9 cellular contexts compared by ENCODE assay signal in genomic region chr11:119832536-119832935, GRCh38.
DNase-seq lines count a peak whose midpoint lies in the region; ATAC-seq and TF ChIP-seq lines count a peak whose summit lies in the region.
"Had no signal": no experiment of that assay in that cellular context is flagged by ENCODE, and none has a peak within 500 bp of the region (broad histone marks: within the 10 kb centered on the region; RNA-seq: fewer than 3 reads in every experiment).

No MANE protein-coding gene starts in this region.

- POLR2A ChIA-PET in WTC11 (lab: Charles Lee), result interaction anchor here (0.6 kb wide), 1 partner anchor 8 kb away, joined by 8 read pairs; no protein-coding TSS in a partner anchor

- H2AFZ ChIP-seq in mammary epithelial cell (ENCODE audit: low read depth, low read length), result no peak overlapping the region

- no peaks in the 10 kb centered on the region for H3K9me3 ChIP-seq in cardiac muscle cell (ENCODE audit: low read depth)
- no peaks in the 10 kb centered on the region for H3K9me3 ChIP-seq in right atrium auricular region
- H3K9me3 ChIP-seq in mammary epithelial cell (replicated peaks; ENCODE audit: insufficient read depth, low read length), result no peaks in the 10 kb centered on the region

- H3K4me3 ChIP-seq in cardiac muscle cell (no peak overlapping the region), right atrium auricular region (no peak overlapping the region), mammary epithelial cell (replicated peaks in 1 of 3; ENCODE audit: insufficient read depth in 1 of 3, low read depth in 2 of 3, low read length in 3 of 3) (no peak overlapping the region)

- 54% methylated on average over 5 of the region's 5 CpGs for WGBS in mammary epithelial cell (ENCODE audit: low coverage, missing lambda C conversion rate)

- H3K27me3 ChIP-seq in cardiac muscle cell (no peaks in the 10 kb centered on the region), right atrium auricular region (no peaks in the 10 kb centered on the region), mammary epithelial cell (ENCODE audit: insufficient read depth, low read length) (no peaks in the 10 kb centered on the region)

- H3K27ac ChIP-seq in cardiac muscle cell (no peak overlapping the region), right atrium auricular region (no peak overlapping the region), mammary epithelial cell (ENCODE audit: insufficient read depth, low read depth, low read length) (no peak overlapping the region)

- dilution Hi-C loops in mammary epithelial cell (cut with HindIII; ENCODE audit: low sequenced_read_pairs), result no loop called here

- H3K36me3 Mint-ChIP-seq in WTC11, result no peaks in the 10 kb centered on the region

- H3K4me3 Mint-ChIP-seq in WTC11, result no peak overlapping the region
- H3K4me3 Mint-ChIP-seq: B cell had no signal

- in situ Hi-C loops in mammary epithelial cell (cut with MboI; ENCODE audit: low sequenced_read_pairs in 2 of 2), result no loop called here

- BruUV-seq in mammary epithelial cell (replicated peaks; lab: Mats Ljungman, UMichigan), result no TSS peak

- H3K27me3 Mint-ChIP-seq in WTC11 (ENCODE audit: low read depth), result peaks cover 16% of the 10 kb centered on the region

- no peaks in the 10 kb centered on the region for H3K79me2 ChIP-seq in mammary epithelial cell (ENCODE audit: insufficient read depth, low read length)

- peaks cover 32% of the 10 kb centered on the region for H3K4me1 Mint-ChIP-seq in WTC11
- H3K4me1 Mint-ChIP-seq: B cell had no signal

- DNase-seq in cardiac muscle cell (ENCODE audit: low read depth in 1 of 2, low spot score in 1 of 2), result peak; percentile 51 to 71
- DNase-seq in right atrium auricular region (ENCODE audit: low spot score), result no peak
- DNase-seq in WTC11 (ENCODE audit: low spot score), result no peak
- DNase-seq in left lobe of liver (ENCODE audit: low spot score), result no peak
- DNase-seq in cerebellum (ENCODE audit: low spot score), result no peak
- no peak for DNase-seq in mammary epithelial cell
- DNase-seq in T-helper 2 cell, result no peak
- DNase-seq in foreskin melanocyte, result no peak

- H3K9me3 Mint-ChIP-seq in WTC11, result peaks cover 12% of the 10 kb centered on the region; the same call in 1 of the 2 replicates

- peak; percentile 76 for ATAC-seq in WTC11
- ATAC-seq in left lobe of liver, result peak; percentile 61

- intact Hi-C loops in mammary epithelial cell (cut with micrococcal nuclease), result no loop called here

- H3K36me3 ChIP-seq in cardiac muscle cell (no peaks in the 10 kb centered on the region), right atrium auricular region (no peaks in the 10 kb centered on the region), mammary epithelial cell (ENCODE audit: insufficient read depth, low read length) (no peaks in the 10 kb centered on the region)

- TF ChIP-seq CTCF in cardiac muscle cell (IDR thresholded peaks at IDR 0.05; ENCODE audit: low read depth, low read length), result no peak
- no peak for TF ChIP-seq CTCF in right atrium auricular region (IDR thresholded peaks at IDR 0.05)
- no peak for TF ChIP-seq CTCF in WTC11 (IDR thresholded peaks at IDR 0.05)
- TF ChIP-seq CTCF in mammary epithelial cell (conservative IDR thresholded peaks at IDR 0.05 in 1 of 2, IDR thresholded peaks at IDR 0.05 in 1 of 2; ENCODE audit: extremely low read depth in 1 of 2, insufficient read depth in 1 of 2, low read depth in 1 of 2, low read length in 2 of 2), result no peak

- no peak overlapping the region for H3K4me2 ChIP-seq in mammary epithelial cell (ENCODE audit: insufficient read depth, low read depth, low read length)

- no peak overlapping the region for H3K27ac Mint-ChIP-seq in WTC11
- H3K27ac Mint-ChIP-seq: B cell had no signal

- H4K20me1 ChIP-seq in mammary epithelial cell (ENCODE audit: insufficient read depth, low read length), result no peaks in the 10 kb centered on the region

- no peak overlapping the region for H3K9ac ChIP-seq in mammary epithelial cell (ENCODE audit: insufficient read depth, low read length)

- CTCF ChIA-PET in WTC11 (lab: Charles Lee), result no interaction called here
- CTCF ChIA-PET in mammary epithelial cell (lab: Charles Lee; ENCODE audit: low non-redundant PET), result no interaction called here

- H3K4me1 ChIP-seq in cardiac muscle cell (ENCODE audit: low read depth), result no peaks in the 10 kb centered on the region
- no peaks in the 10 kb centered on the region for H3K4me1 ChIP-seq in right atrium auricular region
- no peaks in the 10 kb centered on the region for H3K4me1 ChIP-seq in mammary epithelial cell (ENCODE audit: insufficient read depth, low read length)

TF ChIP-seq in WTC11, 78 proteins besides CTCF, POLR2A, EP300 and RAD21:
- TF ChIP-seq USF2 (CRISPR knock-in tag; IDR thresholded peaks at IDR 0.05) (no peak), ZBTB21 (CRISPR knock-in tag; IDR thresholded peaks at IDR 0.05; ENCODE audit: borderline replicate concordance) (no peak), TEAD1 (CRISPR knock-in tag; IDR thresholded peaks at IDR 0.05) (no peak), KAT7 (CRISPR knock-in tag; IDR thresholded peaks at IDR 0.05; ENCODE audit: borderline replicate concordance) (no peak), TCF7 (CRISPR knock-in tag; IDR thresholded peaks at IDR 0.05; ENCODE audit: low read depth) (no peak), ZNF219 (CRISPR knock-in tag; IDR thresholded peaks at IDR 0.05; ENCODE audit: borderline replicate concordance) (no peak), EMX1 (CRISPR knock-in tag; IDR thresholded peaks at IDR 0.05) (no peak)

Comparison
In these comparisons a context has a peak if more than half of its experiments do, and no peak if none do; other contexts are left out.
1. DNase-seq: peak in cardiac muscle cell (2 of 2); none in right atrium auricular region (single experiment), WTC11 (single experiment), left lobe of liver (single experiment), cerebellum (single experiment), mammary epithelial cell (single experiment), T-helper 2 cell (0 of 5) and foreskin melanocyte (single experiment).